Comparison of ENCODE assay signal across 1 cellular context in the genomic region with DNA sequence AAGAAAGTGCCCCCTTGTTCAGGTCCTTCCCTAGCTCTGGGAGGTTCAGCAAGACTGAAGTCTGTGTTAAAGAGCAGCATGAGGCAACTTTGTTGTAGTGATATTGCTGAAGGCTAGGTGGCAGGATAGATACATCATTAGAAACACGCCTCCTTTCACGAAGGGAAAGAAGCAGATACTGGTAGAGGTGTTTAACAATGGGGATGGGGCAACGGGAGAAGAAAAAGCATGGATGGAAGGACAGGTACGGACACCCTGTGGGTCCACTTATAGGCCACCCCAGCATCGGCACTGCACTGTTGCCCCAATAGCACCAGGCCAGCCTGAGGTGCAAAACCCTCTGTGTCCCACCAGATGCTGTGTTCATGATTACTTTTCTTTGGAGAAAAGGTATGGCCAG.
TF ChIP-seq lines count a peak whose summit lies in the region.

No MANE protein-coding gene starts in this region.

TF ChIP-seq in H1, 55 proteins besides CTCF, POLR2A, EP300 and RAD21 (continued from another document):
- no peak for TF ChIP-seq HDAC2 (IDR thresholded peaks at IDR 0.05; ENCODE audit: borderline replicate concordance in 1 of 2, low read depth in 2 of 2, low read length in 2 of 2)
- TF ChIP-seq, protein P1, sequence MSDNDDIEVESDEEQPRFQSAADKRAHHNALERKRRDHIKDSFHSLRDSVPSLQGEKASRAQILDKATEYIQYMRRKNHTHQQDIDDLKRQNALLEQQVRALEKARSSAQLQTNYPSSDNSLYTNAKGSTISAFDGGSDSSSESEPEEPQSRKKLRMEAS (IDR thresholded peaks at IDR 0.05) = 0 out of 2 replicates have a peak, but pooled peaks have one; percentile 27
- TF ChIP-seq CHD1 (IDR thresholded peaks at IDR 0.05; ENCODE audit: low read depth, low read length) = no peak
- no peak for TF ChIP-seq CBX5 (IDR thresholded peaks at IDR 0.05; ENCODE audit: low read depth, low read length)
- TF ChIP-seq, protein P2, sequence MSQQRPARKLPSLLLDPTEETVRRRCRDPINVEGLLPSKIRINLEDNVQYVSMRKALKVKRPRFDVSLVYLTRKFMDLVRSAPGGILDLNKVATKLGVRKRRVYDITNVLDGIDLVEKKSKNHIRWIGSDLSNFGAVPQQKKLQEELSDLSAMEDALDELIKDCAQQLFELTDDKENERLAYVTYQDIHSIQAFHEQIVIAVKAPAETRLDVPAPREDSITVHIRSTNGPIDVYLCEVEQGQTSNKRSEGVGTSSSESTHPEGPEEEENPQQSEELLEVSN (IDR thresholded peaks at IDR 0.05) = no peak
- TF ChIP-seq, protein P3, sequence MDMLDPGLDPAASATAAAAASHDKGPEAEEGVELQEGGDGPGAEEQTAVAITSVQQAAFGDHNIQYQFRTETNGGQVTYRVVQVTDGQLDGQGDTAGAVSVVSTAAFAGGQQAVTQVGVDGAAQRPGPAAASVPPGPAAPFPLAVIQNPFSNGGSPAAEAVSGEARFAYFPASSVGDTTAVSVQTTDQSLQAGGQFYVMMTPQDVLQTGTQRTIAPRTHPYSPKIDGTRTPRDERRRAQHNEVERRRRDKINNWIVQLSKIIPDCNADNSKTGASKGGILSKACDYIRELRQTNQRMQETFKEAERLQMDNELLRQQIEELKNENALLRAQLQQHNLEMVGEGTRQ (IDR thresholded peaks at IDR 0.05; ENCODE audit: low read length) = no peak
- TF ChIP-seq, protein P4, sequence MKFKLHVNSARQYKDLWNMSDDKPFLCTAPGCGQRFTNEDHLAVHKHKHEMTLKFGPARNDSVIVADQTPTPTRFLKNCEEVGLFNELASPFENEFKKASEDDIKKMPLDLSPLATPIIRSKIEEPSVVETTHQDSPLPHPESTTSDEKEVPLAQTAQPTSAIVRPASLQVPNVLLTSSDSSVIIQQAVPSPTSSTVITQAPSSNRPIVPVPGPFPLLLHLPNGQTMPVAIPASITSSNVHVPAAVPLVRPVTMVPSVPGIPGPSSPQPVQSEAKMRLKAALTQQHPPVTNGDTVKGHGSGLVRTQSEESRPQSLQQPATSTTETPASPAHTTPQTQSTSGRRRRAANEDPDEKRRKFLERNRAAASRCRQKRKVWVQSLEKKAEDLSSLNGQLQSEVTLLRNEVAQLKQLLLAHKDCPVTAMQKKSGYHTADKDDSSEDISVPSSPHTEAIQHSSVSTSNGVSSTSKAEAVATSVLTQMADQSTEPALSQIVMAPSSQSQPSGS (IDR thresholded peaks at IDR 0.05; ENCODE audit: low read length) = no peak
- TF ChIP-seq RXRA (IDR thresholded peaks at IDR 0.05; ENCODE audit: insufficient read depth, low read depth, low read length) = no peak
- peak; percentile 58; the same call in 1 of the 2 replicates for TF ChIP-seq CEBPB (IDR thresholded peaks at IDR 0.05; ENCODE audit: low read depth, low read length)
- TF ChIP-seq PHF8 (conservative IDR thresholded peaks at IDR 0.05; ENCODE audit: low read depth, low read length) = no peak
- no peak for TF ChIP-seq EZH2 (IDR thresholded peaks at IDR 0.05; ENCODE audit: low read depth, low read length, severe bottlenecking)
